In the genomic region with DNA sequence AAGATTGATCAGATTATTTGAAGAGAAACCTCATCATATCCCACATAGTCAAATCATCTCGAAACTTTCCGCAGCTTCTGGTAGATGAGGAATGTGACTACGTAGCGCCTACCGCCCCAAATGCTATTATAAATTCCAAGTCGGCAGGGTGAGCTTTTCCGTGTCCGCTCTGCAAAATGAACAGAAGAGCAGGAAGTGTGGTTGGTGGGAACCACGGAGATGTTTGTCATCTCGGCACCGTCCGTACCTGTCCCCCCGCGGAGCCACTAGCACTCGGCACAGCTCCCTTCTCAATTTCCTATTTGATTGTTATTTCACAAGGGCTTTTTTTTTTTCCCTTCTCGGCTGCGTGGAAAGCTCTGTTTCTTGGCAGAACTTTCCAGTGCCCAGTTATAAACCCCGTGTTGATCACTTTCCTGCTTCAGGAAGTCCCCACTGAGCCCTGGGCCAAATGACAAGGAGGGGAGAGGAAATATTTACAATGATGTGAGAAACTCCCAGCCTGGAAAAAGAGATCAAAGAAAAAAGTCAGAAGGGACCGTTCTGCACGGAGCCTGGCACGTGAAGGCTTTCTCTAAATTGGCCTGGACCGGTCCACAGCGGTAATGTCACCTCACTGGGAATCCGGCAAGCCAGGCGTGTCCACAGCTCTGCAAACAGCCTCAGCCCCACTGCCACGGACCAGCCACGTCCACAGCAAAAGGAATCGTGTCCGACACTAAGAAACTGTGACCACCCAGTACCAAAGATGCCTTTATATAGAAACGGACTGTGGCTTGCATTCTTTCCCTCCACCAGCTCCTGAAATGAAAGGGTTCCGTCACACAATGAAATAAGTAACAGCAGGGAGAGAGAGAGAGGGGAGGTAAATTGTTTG, we compare ENCODE assay signal across 11 cellular contexts.
DNase-seq lines count a peak whose midpoint lies in the region; ATAC-seq and TF ChIP-seq lines count a peak whose summit lies in the region.
"Had no signal": no experiment of that assay in that cellular context is flagged by ENCODE, and none has a peak within 500 bp of the region (broad histone marks: within the 10 kb centered on the region; RNA-seq: fewer than 3 reads in every experiment).

No MANE protein-coding gene starts in this region.

- peaks cover 44% of the 10 kb centered on the region for H3K27me3 Mint-ChIP-seq in stimulated activated naive CD8-positive, alpha-beta T cell treated with anti-CD3 and anti-CD28 coated beads, Interleukin-15, Interleukin-2, amounts not matched to agents 100 ng/mL and 50 ng/mL, for 24 hours

- TF ChIP-seq CTCF in fibroblast of the aortic adventitia (IDR thresholded peaks at IDR 0.05; ENCODE audit: insufficient read depth, low read length) = no peak

- H3K9me3 ChIP-seq in neuronal stem cell (replicated peaks in 1 of 2; ENCODE audit: control insufficient read depth in 2 of 2, insufficient read depth in 1 of 2, low read depth in 1 of 2, low read length in 2 of 2) = peaks cover 0 to 8% of the 10 kb centered on the region in 2 donors
- H3K9me3 ChIP-seq: BE2C had no signal

- no peak overlapping the region for H4K8ac ChIP-seq in neuronal stem cell (ENCODE audit: low read depth, low read length)

- no peak overlapping the region for H2AK5ac ChIP-seq in neuronal stem cell (ENCODE audit: low read depth, low read length)

- no peaks in the 10 kb centered on the region for H3K9me3 Mint-ChIP-seq in stimulated activated naive CD8-positive, alpha-beta T cell treated with anti-CD3 and anti-CD28 coated beads, Interleukin-15, Interleukin-2, amounts not matched to agents 100 ng/mL and 50 ng/mL, for 24 hours
- H3K9me3 Mint-ChIP-seq: natural killer cell treated with Interleukin-12 subunit alpha and Interleukin-12 subunit beta and Interleukin-15 and Interleukin-18, amount 100 ng/mL, for 72 hours had no signal

- H2AFZ ChIP-seq in neuronal stem cell (ENCODE audit: low read length) = no peak overlapping the region

- peaks cover 16% of the 10 kb centered on the region for H3K4me1 Mint-ChIP-seq in stimulated activated naive CD8-positive, alpha-beta T cell treated with anti-CD3 and anti-CD28 coated beads, Interleukin-15, Interleukin-2, amounts not matched to agents 100 ng/mL and 50 ng/mL, for 24 hours (ENCODE audit: low read depth)

- no peak overlapping the region for H4K91ac ChIP-seq in neuronal stem cell (ENCODE audit: low read depth, low read length, poor library complexity)

- H2BK5ac ChIP-seq in neuronal stem cell (ENCODE audit: low read length) = no peak overlapping the region

- H2BK120ac ChIP-seq in neuronal stem cell (ENCODE audit: low read depth, low read length) = no peak overlapping the region

- no peak overlapping the region for H3K4me3 ChIP-seq in fibroblast of the aortic adventitia (ENCODE audit: low read depth, low read length)
- no peak overlapping the region for H3K4me3 ChIP-seq in neuronal stem cell (ENCODE audit: low read length in 2 of 2)

- H3K79me1 ChIP-seq in neuronal stem cell (ENCODE audit: low read depth, low read length) = peaks cover 5% of the 10 kb centered on the region

- H3K27me3 ChIP-seq in neuronal stem cell (ENCODE audit: control insufficient read depth in 3 of 3, insufficient read depth in 3 of 3, low read depth in 1 of 3, low read length in 3 of 3) = no peaks in the 10 kb centered on the region
- H3K27me3 ChIP-seq: BE2C had no signal

- no peak overlapping the region for H3K27ac Mint-ChIP-seq in stimulated activated naive CD8-positive, alpha-beta T cell treated with anti-CD3 and anti-CD28 coated beads, Interleukin-15, Interleukin-2, amounts not matched to agents 100 ng/mL and 50 ng/mL, for 24 hours
- H3K27ac Mint-ChIP-seq: natural killer cell treated with Interleukin-12 subunit alpha and Interleukin-12 subunit beta and Interleukin-15 and Interleukin-18, amount 100 ng/mL, for 72 hours had no signal

- H3K4me3 Mint-ChIP-seq in stimulated activated naive CD8-positive, alpha-beta T cell treated with anti-CD3 and anti-CD28 coated beads, Interleukin-15, Interleukin-2, amounts not matched to agents 100 ng/mL and 50 ng/mL, for 24 hours = peak overlapping the region; percentile 13
- H3K4me3 Mint-ChIP-seq: natural killer cell treated with Interleukin-12 subunit alpha and Interleukin-12 subunit beta and Interleukin-15 and Interleukin-18, amount 100 ng/mL, for 72 hours had no signal

- H3K4ac ChIP-seq in neuronal stem cell (ENCODE audit: low read length) = no peak overlapping the region

- no peak overlapping the region for H3K4me2 ChIP-seq in neuronal stem cell (ENCODE audit: insufficient read depth, low read length, poor library complexity, severe bottlenecking)

- H3K18ac ChIP-seq in neuronal stem cell (ENCODE audit: low read length) = peak overlapping the region; percentile 73

- ATAC-seq in stimulated activated naive CD8-positive, alpha-beta T cell treated with anti-CD3 and anti-CD28 coated beads, Interleukin-15, Interleukin-2, amounts not matched to agents 100 U/mL and 50 U/mL, for 24 hours = no peak
- ATAC-seq: natural killer cell treated with Interleukin-12 subunit alpha and Interleukin-12 subunit beta and Interleukin-15 and Interleukin-18, amount 100 ng/mL, for 72 hours had no signal

- peaks cover 11 to 34% of the 10 kb centered on the region in 2 donors for H3K4me1 ChIP-seq in neuronal stem cell (ENCODE audit: control insufficient read depth in 2 of 2, insufficient read depth in 1 of 2, low read depth in 1 of 2, low read length in 2 of 2)
- H3K4me1 ChIP-seq: BE2C had no signal

- WGBS in neuronal stem cell (ENCODE audit: extremely low coverage in 2 of 2, insufficient read length in 2 of 2, insufficient replicate concordance in 1 of 2), 2 donors = no CpG with 5 or more reads among the region's 31 CpGs

- peaks cover 0 to 46% of the 10 kb centered on the region in 2 donors for H3K36me3 ChIP-seq in neuronal stem cell (replicated peaks in 1 of 2; ENCODE audit: control insufficient read depth in 2 of 2, insufficient read depth in 2 of 2, low read length in 2 of 2)
- H3K36me3 ChIP-seq: BE2C had no signal

- H2BK12ac ChIP-seq in neuronal stem cell (ENCODE audit: low read length) = no peak overlapping the region

- no peaks in the 10 kb centered on the region for H3K36me3 Mint-ChIP-seq in stimulated activated naive CD8-positive, alpha-beta T cell treated with anti-CD3 and anti-CD28 coated beads, Interleukin-15, Interleukin-2, amounts not matched to agents 100 ng/mL and 50 ng/mL, for 24 hours (ENCODE audit: low read depth)
- H3K36me3 Mint-ChIP-seq: natural killer cell treated with Interleukin-12 subunit alpha and Interleukin-12 subunit beta and Interleukin-15 and Interleukin-18, amount 100 ng/mL, for 72 hours had no signal

- DNase-seq in stimulated activated naive CD8-positive, alpha-beta T cell treated with anti-CD3 and anti-CD28 coated beads, Interleukin-15, Interleukin-2, amounts not matched to agents 100 U/mL and 50 U/mL, for 24 hours = no peak
- peak; percentile 22 for DNase-seq in fibroblast of the aortic adventitia (ENCODE audit: low read depth)
- no peak for DNase-seq in neuronal stem cell (ENCODE audit: low spot score)
- DNase-seq in NOMO-1 treated with dmso at 0.1 percent for 144 hours (lab: John Stamatoyannopoulos, UW; ENCODE audit: unreplicated experiment) = no peak
- DNase-seq in NCI-H774 (lab: John Stamatoyannopoulos, UW) = no peak
- DNase-seq in NCI-H1092 (lab: John Stamatoyannopoulos, UW) = no peak
- DNase-seq in DMS79 (lab: John Stamatoyannopoulos, UW) = no peak
- DNase-seq: activated gamma-delta T cell treated with Interleukin-2 at 50 U/mL for 16 hours, BE2C had no signal

- H3K23ac ChIP-seq in neuronal stem cell (ENCODE audit: low read depth, low read length, poor library complexity) = no peak overlapping the region

- no peak overlapping the region for H3K27ac ChIP-seq in neuronal stem cell (replicated peaks; ENCODE audit: low read length)

- no peak overlapping the region for H2BK15ac ChIP-seq in neuronal stem cell (ENCODE audit: low read length)

- H3K14ac ChIP-seq in neuronal stem cell (ENCODE audit: low read length) = no peak overlapping the region

- H3K9ac ChIP-seq in neuronal stem cell (ENCODE audit: low read depth, low read length, poor library complexity) = no peak overlapping the region
